In the genomic region with DNA sequence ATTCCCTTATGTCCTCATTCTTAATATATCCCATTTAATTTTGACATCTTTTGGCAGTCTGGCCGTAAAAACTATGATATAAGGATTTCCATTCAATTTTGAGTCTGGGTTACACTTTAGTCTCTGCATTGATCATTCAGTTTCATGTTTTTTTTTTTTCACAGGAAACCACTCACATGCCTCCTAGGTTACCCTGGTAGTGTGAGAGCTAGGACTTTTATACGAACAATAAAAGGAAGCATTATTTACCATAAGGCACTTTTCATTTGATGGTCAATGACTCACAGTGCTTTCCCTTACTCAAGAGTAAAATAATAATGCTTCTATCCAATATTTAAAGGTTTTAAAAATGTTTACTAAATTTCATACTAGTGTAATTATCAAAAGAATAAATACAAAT, we compare ENCODE assay signal across 16 cellular contexts.
"Had no signal": no experiment of that assay in that cellular context is flagged by ENCODE, and none has a peak within 500 bp of the region (broad histone marks: within the 10 kb centered on the region; RNA-seq: fewer than 3 reads in every experiment).

No MANE protein-coding gene starts in this region.

- H3K4me1 ChIP-seq: heart left ventricle, spleen, tibial artery, upper lobe of left lung, uterus had no signal

- H3K27me3 Mint-ChIP-seq: dendritic cell treated with granulocyte-macrophage colony-stimulating factor and Interleukin-4, amounts not matched to agents 40 ng/mL and 50 ng/mL, for 4 days; naive thymus-derived CD4-positive, alpha-beta T cell; stimulated activated memory B cell treated with anti-CD40 and anti-IgM and Interleukin-4, amounts not matched to agents 10 μg/mL and 1 μg/mL and 100 μg/mL, for 72 hours; stimulated activated naive CD8-positive, alpha-beta T cell treated with anti-CD3 and anti-CD28 coated beads, Interleukin-15, Interleukin-2, amounts not matched to agents 100 ng/mL and 50 ng/mL, for 24 hours had no signal

- H3K36me3 ChIP-seq: heart left ventricle, spleen, tibial artery, upper lobe of left lung, uterus had no signal

- H3K36me3 Mint-ChIP-seq: stimulated activated memory B cell treated with anti-CD40 and anti-IgM and Interleukin-4, amounts not matched to agents 10 μg/mL and 1 μg/mL and 100 μg/mL, for 72 hours had no signal

- H3K4me3 Mint-ChIP-seq: dendritic cell treated with granulocyte-macrophage colony-stimulating factor and Interleukin-4, amounts not matched to agents 40 ng/mL and 50 ng/mL, for 4 days; naive thymus-derived CD4-positive, alpha-beta T cell; nephron progenitor cell; stimulated activated memory B cell treated with anti-CD40 and anti-IgM and Interleukin-4, amounts not matched to agents 10 μg/mL and 1 μg/mL and 100 μg/mL, for 72 hours; stimulated activated naive CD8-positive, alpha-beta T cell treated with anti-CD3 and anti-CD28 coated beads, Interleukin-15, Interleukin-2, amounts not matched to agents 100 ng/mL and 50 ng/mL, for 24 hours had no signal

- H3K27ac Mint-ChIP-seq: dendritic cell treated with granulocyte-macrophage colony-stimulating factor and Interleukin-4, amounts not matched to agents 40 ng/mL and 50 ng/mL, for 4 days; naive thymus-derived CD4-positive, alpha-beta T cell; nephron progenitor cell; stimulated activated memory B cell treated with anti-CD40 and anti-IgM and Interleukin-4, amounts not matched to agents 10 μg/mL and 1 μg/mL and 100 μg/mL, for 72 hours; stimulated activated naive CD8-positive, alpha-beta T cell treated with anti-CD3 and anti-CD28 coated beads, Interleukin-15, Interleukin-2, amounts not matched to agents 100 ng/mL and 50 ng/mL, for 24 hours had no signal

- H3K27me3 ChIP-seq: heart left ventricle, spleen, tibial artery, upper lobe of left lung, uterus had no signal

- H3K27ac ChIP-seq: heart left ventricle, spleen, tibial artery, upper lobe of left lung, uterus had no signal

- H3K4me3 ChIP-seq: heart left ventricle, spleen, tibial artery, upper lobe of left lung, uterus had no signal

- H3K9me3 Mint-ChIP-seq: dendritic cell treated with granulocyte-macrophage colony-stimulating factor and Interleukin-4, amounts not matched to agents 40 ng/mL and 50 ng/mL, for 4 days; naive thymus-derived CD4-positive, alpha-beta T cell; nephron progenitor cell; stimulated activated memory B cell treated with anti-CD40 and anti-IgM and Interleukin-4, amounts not matched to agents 10 μg/mL and 1 μg/mL and 100 μg/mL, for 72 hours; stimulated activated naive CD8-positive, alpha-beta T cell treated with anti-CD3 and anti-CD28 coated beads, Interleukin-15, Interleukin-2, amounts not matched to agents 100 ng/mL and 50 ng/mL, for 24 hours had no signal

- DNase-seq: heart left ventricle; hippocampal formation; kidney glomerular epithelial cell; mammary epithelial cell; naive thymus-derived CD4-positive, alpha-beta T cell; nephron progenitor cell; spleen; stimulated activated CD4-positive, alpha-beta T cell treated with anti-CD3 and anti-CD28 coated beads, Interleukin-15, amount 100 ng/mL, for 24 hours; stimulated activated CD4-positive, alpha-beta T cell treated with anti-CD3 and anti-CD28 coated beads, Interleukin-1b, Interleukin-23, amount 100 ng/mL, for 48 hours; stimulated activated CD4-positive, alpha-beta T cell treated with anti-CD3 and anti-CD28 coated beads, Interleukin-4, amount 100 ng/mL, for 24 hours; tibial artery; upper lobe of left lung; uterus had no signal

- H3K4me1 Mint-ChIP-seq: stimulated activated memory B cell treated with anti-CD40 and anti-IgM and Interleukin-4, amounts not matched to agents 10 μg/mL and 1 μg/mL and 100 μg/mL, for 72 hours had no signal

- H3K9me3 ChIP-seq: heart left ventricle, spleen, tibial artery, upper lobe of left lung, uterus had no signal
